1 cellular context compared by ENCODE assay signal in the genomic region with DNA sequence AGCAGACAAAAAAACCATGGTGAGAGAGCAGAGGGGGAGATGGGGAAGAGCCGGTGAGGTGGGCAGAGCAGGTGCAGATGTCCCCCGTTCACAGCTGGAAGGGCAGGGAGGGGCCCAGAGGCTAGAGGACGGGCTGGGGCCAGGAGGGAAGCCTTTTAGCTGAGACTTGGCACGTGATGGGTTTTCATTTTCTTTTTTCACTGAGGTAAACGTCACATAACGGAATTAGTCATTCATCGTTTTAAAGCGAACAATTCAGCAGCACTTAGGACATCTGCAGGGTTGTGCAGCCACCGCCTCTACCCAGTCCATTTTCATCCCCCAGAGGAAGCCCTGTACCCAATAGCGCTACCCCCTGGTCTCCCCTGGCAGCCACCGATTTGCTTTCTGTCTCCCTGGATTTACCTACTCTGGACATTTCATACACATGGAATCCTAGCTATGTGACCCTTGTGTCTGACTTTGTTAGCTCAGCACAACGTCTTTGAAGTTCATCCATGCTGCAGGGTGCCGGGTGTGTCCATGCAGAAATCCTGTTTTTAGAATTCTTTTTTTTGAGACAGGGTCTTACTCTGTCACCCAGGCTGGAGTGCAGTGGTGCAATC.
TF ChIP-seq lines count a peak whose summit lies in the region.

No MANE protein-coding gene starts in this region.

TF ChIP-seq in GM12878, 131 proteins besides CTCF, POLR2A, EP300 and RAD21 (continued from another document):
- TF ChIP-seq, protein P1, sequence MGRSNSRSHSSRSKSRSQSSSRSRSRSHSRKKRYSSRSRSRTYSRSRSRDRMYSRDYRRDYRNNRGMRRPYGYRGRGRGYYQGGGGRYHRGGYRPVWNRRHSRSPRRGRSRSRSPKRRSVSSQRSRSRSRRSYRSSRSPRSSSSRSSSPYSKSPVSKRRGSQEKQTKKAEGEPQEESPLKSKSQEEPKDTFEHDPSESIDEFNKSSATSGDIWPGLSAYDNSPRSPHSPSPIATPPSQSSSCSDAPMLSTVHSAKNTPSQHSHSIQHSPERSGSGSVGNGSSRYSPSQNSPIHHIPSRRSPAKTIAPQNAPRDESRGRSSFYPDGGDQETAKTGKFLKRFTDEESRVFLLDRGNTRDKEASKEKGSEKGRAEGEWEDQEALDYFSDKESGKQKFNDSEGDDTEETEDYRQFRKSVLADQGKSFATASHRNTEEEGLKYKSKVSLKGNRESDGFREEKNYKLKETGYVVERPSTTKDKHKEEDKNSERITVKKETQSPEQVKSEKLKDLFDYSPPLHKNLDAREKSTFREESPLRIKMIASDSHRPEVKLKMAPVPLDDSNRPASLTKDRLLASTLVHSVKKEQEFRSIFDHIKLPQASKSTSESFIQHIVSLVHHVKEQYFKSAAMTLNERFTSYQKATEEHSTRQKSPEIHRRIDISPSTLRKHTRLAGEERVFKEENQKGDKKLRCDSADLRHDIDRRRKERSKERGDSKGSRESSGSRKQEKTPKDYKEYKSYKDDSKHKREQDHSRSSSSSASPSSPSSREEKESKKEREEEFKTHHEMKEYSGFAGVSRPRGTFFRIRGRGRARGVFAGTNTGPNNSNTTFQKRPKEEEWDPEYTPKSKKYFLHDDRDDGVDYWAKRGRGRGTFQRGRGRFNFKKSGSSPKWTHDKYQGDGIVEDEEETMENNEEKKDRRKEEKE (IDR thresholded peaks at IDR 0.05) = no peak
- TF ChIP-seq IKZF2 (IDR thresholded peaks at IDR 0.05) (peak in 1 of 2 experiments; percentile 18; a peak in 1 of 4 replicates), BHLHE40 (IDR thresholded peaks at IDR 0.05; ENCODE audit: borderline replicate concordance in 1 of 2, low read depth in 2 of 2, low read length in 1 of 2) (peak; percentile 97 to 98), TCF3 (IDR thresholded peaks at IDR 0.05; ENCODE audit: borderline replicate concordance, insufficient read depth, low read depth, low read length) (peak; percentile 90), BACH1 (IDR thresholded peaks at IDR 0.05; ENCODE audit: borderline replicate concordance) (no peak), DPF2 (IDR thresholded peaks at IDR 0.05) (peak; percentile 1; the same call in 1 of the 2 replicates), SIN3A (IDR thresholded peaks at IDR 0.05; ENCODE audit: low read depth, low read length) (no peak), STAT3 (IDR thresholded peaks at IDR 0.05; ENCODE audit: low read depth, low read length) (no peak), STAT1 (conservative IDR thresholded peaks at IDR 0.05) (no peak), POLR2AphosphoS2 (IDR thresholded peaks at IDR 0.05; ENCODE audit: low read depth, low read length) (no peak), ZNF622 (IDR thresholded peaks at IDR 0.05) (no peak), PAX5 (IDR thresholded peaks at IDR 0.05; ENCODE audit: borderline replicate concordance, low read depth, low read length) (peak; percentile 6; the same call in 1 of the 2 replicates), NRF1 (conservative IDR thresholded peaks at IDR 0.05; ENCODE audit: low read depth, low read length) (no peak), CHD4 (IDR thresholded peaks at IDR 0.05) (no peak), FOXK2 (IDR thresholded peaks at IDR 0.05) (no peak)
- TF ChIP-seq, protein P2, sequence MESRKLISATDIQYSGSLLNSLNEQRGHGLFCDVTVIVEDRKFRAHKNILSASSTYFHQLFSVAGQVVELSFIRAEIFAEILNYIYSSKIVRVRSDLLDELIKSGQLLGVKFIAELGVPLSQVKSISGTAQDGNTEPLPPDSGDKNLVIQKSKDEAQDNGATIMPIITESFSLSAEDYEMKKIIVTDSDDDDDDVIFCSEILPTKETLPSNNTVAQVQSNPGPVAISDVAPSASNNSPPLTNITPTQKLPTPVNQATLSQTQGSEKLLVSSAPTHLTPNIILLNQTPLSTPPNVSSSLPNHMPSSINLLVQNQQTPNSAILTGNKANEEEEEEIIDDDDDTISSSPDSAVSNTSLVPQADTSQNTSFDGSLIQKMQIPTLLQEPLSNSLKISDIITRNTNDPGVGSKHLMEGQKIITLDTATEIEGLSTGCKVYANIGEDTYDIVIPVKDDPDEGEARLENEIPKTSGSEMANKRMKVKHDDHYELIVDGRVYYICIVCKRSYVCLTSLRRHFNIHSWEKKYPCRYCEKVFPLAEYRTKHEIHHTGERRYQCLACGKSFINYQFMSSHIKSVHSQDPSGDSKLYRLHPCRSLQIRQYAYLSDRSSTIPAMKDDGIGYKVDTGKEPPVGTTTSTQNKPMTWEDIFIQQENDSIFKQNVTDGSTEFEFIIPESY (IDR thresholded peaks at IDR 0.05) = no peak
- TF ChIP-seq, protein P3, sequence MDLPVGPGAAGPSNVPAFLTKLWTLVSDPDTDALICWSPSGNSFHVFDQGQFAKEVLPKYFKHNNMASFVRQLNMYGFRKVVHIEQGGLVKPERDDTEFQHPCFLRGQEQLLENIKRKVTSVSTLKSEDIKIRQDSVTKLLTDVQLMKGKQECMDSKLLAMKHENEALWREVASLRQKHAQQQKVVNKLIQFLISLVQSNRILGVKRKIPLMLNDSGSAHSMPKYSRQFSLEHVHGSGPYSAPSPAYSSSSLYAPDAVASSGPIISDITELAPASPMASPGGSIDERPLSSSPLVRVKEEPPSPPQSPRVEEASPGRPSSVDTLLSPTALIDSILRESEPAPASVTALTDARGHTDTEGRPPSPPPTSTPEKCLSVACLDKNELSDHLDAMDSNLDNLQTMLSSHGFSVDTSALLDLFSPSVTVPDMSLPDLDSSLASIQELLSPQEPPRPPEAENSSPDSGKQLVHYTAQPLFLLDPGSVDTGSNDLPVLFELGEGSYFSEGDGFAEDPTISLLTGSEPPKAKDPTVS (IDR thresholded peaks at IDR 0.05; ENCODE audit: low read depth, low read length) = no peak
- TF ChIP-seq, protein P4, sequence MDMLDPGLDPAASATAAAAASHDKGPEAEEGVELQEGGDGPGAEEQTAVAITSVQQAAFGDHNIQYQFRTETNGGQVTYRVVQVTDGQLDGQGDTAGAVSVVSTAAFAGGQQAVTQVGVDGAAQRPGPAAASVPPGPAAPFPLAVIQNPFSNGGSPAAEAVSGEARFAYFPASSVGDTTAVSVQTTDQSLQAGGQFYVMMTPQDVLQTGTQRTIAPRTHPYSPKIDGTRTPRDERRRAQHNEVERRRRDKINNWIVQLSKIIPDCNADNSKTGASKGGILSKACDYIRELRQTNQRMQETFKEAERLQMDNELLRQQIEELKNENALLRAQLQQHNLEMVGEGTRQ (IDR thresholded peaks at IDR 0.05; ENCODE audit: borderline replicate concordance, low read depth, low read length) = peak; percentile 75
- TF ChIP-seq, protein P5, sequence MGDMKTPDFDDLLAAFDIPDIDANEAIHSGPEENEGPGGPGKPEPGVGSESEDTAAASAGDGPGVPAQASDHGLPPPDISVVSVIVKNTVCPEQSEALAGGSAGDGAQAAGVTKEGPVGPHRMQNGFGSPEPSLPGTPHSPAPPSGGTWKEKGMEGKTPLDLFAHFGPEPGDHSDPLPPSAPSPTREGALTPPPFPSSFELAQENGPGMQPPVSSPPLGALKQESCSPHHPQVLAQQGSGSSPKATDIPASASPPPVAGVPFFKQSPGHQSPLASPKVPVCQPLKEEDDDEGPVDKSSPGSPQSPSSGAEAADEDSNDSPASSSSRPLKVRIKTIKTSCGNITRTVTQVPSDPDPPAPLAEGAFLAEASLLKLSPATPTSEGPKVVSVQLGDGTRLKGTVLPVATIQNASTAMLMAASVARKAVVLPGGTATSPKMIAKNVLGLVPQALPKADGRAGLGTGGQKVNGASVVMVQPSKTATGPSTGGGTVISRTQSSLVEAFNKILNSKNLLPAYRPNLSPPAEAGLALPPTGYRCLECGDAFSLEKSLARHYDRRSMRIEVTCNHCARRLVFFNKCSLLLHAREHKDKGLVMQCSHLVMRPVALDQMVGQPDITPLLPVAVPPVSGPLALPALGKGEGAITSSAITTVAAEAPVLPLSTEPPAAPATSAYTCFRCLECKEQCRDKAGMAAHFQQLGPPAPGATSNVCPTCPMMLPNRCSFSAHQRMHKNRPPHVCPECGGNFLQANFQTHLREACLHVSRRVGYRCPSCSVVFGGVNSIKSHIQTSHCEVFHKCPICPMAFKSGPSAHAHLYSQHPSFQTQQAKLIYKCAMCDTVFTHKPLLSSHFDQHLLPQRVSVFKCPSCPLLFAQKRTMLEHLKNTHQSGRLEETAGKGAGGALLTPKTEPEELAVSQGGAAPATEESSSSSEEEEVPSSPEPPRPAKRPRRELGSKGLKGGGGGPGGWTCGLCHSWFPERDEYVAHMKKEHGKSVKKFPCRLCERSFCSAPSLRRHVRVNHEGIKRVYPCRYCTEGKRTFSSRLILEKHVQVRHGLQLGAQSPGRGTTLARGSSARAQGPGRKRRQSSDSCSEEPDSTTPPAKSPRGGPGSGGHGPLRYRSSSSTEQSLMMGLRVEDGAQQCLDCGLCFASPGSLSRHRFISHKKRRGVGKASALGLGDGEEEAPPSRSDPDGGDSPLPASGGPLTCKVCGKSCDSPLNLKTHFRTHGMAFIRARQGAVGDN (IDR thresholded peaks at IDR 0.05) = no peak
- TF ChIP-seq, protein P6, sequence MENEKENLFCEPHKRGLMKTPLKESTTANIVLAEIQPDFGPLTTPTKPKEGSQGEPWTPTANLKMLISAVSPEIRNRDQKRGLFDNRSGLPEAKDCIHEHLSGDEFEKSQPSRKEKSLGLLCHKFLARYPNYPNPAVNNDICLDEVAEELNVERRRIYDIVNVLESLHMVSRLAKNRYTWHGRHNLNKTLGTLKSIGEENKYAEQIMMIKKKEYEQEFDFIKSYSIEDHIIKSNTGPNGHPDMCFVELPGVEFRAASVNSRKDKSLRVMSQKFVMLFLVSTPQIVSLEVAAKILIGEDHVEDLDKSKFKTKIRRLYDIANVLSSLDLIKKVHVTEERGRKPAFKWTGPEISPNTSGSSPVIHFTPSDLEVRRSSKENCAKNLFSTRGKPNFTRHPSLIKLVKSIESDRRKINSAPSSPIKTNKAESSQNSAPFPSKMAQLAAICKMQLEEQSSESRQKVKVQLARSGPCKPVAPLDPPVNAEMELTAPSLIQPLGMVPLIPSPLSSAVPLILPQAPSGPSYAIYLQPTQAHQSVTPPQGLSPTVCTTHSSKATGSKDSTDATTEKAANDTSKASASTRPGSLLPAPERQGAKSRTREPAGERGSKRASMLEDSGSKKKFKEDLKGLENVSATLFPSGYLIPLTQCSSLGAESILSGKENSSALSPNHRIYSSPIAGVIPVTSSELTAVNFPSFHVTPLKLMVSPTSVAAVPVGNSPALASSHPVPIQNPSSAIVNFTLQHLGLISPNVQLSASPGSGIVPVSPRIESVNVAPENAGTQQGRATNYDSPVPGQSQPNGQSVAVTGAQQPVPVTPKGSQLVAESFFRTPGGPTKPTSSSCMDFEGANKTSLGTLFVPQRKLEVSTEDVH (IDR thresholded peaks at IDR 0.05; ENCODE audit: low read depth, partially characterized antibody) = no peak
